In the genomic region with DNA sequence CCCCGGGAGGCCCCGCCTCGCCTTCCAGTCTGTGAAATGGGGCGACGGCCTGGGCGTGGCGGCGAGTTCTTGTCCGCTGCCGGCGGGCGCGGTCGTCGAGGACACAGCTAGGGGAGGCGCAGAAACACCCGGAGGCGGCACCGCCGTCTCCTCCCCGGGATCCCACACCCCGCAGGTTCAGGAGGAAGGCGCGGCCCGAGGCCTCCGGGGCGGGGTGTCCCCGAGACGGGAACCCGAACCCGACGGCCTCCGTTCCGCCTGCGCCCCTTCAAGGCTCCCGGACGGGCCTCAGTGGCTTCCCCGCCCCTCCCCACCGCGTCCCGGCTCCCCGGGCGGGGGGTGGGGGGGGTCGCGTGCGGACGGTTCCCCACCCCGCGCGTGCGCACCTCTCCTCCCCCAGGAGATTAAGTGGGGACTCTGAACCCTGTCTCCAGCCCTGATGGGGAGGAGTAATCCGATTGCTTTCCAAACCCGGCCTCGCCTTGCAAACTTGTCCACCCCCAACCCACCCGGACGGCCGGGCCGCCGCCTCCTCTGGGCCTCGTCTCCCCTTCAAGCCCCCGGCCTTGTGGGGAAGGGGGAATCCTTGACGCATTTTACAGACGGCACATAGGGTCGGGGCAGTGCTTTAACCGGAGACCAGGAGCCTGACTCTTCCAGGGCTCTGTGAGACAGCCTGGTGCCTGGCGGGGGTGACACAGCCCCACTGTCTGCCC, we compare ENCODE assay signal across 8 cellular contexts. TPM values are rescaled to one million over a fixed set of nuclear protein-coding genes. Genes with fewer than 3 reads are reported as not detected.
DNase-seq lines count a peak whose midpoint lies in the region; ATAC-seq and TF ChIP-seq lines count a peak whose summit lies in the region.

No MANE protein-coding gene starts in this region.

- no peak overlapping the region for H3K9ac ChIP-seq in OCI-LY1 (ENCODE audit: low read length)

- H3K9me2 ChIP-seq in DOHH2 (replicated peaks; ENCODE audit: control insufficient read depth, low read length) (no peaks in the 10 kb centered on the region), OCI-LY1 (ENCODE audit: low read depth, low read length) (no peaks in the 10 kb centered on the region)

- H3K4me1 Mint-ChIP-seq in dendritic cell treated with granulocyte-macrophage colony-stimulating factor and Interleukin-4, amounts not matched to agents 40 ng/mL and 50 ng/mL, for 4 days (ENCODE audit: low read depth): peaks cover 18% of the 10 kb centered on the region
- H3K4me1 Mint-ChIP-seq in nephron: peaks cover 35% of the 10 kb centered on the region

- intact Hi-C loops in dendritic cell treated with granulocyte-macrophage colony-stimulating factor and Interleukin-4, amounts not matched to agents 40 ng/mL and 50 ng/mL, for 4 days (cut with micrococcal nuclease): no loop called here

- H3K27me3 Mint-ChIP-seq in dendritic cell treated with granulocyte-macrophage colony-stimulating factor and Interleukin-4, amounts not matched to agents 40 ng/mL and 50 ng/mL, for 4 days: peaks cover 70% of the 10 kb centered on the region
- H3K27me3 Mint-ChIP-seq in nephron (ENCODE audit: low read depth): peaks cover 26% of the 10 kb centered on the region

- H3K9me3 Mint-ChIP-seq in dendritic cell treated with granulocyte-macrophage colony-stimulating factor and Interleukin-4, amounts not matched to agents 40 ng/mL and 50 ng/mL, for 4 days: no peaks in the 10 kb centered on the region
- H3K9me3 Mint-ChIP-seq in nephron: no peaks in the 10 kb centered on the region

- TF ChIP-seq CTCF in DOHH2 (IDR thresholded peaks at IDR 0.05; ENCODE audit: low read depth, low read length, poor library complexity, severe bottlenecking): no peak
- TF ChIP-seq CTCF in OCI-LY1 (IDR thresholded peaks at IDR 0.05; ENCODE audit: low read length): no peak
- TF ChIP-seq CTCF in nephron (IDR thresholded peaks at IDR 0.05; ENCODE audit: unreplicated experiment in 3 of 3): no peak
- TF ChIP-seq CTCF in BE2C (IDR thresholded peaks at IDR 0.05; ENCODE audit: low read depth, low read length): no peak

- H3K9me3 ChIP-seq in DOHH2 (ENCODE audit: control insufficient read depth, insufficient read depth, low read length) (no peaks in the 10 kb centered on the region), OCI-LY1 (ENCODE audit: low read length) (no peaks in the 10 kb centered on the region), MG63 (no peaks in the 10 kb centered on the region), BE2C (no peaks in the 10 kb centered on the region)

- ATAC-seq in HG02759 (IDR thresholded peaks at IDR 0.05; ENCODE audit: unreplicated experiment): no peak

- H3K27ac ChIP-seq in DOHH2 (ENCODE audit: low read depth, low read length): no peak overlapping the region
- H3K27ac ChIP-seq in OCI-LY1 (ENCODE audit: low read depth, low read length, poor library complexity, severe bottlenecking): no peak overlapping the region

- H3K4me1 ChIP-seq in DOHH2 (ENCODE audit: control insufficient read depth, low read length): peaks cover 31% of the 10 kb centered on the region
- peaks cover 20% of the 10 kb centered on the region for H3K4me1 ChIP-seq in OCI-LY1 (ENCODE audit: insufficient read depth, low read length, severe bottlenecking)
- peaks cover 8% of the 10 kb centered on the region for H3K4me1 ChIP-seq in BE2C

- H4K20me1 ChIP-seq in DOHH2 (ENCODE audit: control insufficient read depth, insufficient read depth, low read depth, low read length): no peaks in the 10 kb centered on the region
- H4K20me1 ChIP-seq in OCI-LY1 (ENCODE audit: insufficient read depth, low read length): no peaks in the 10 kb centered on the region

- H3K79me2 ChIP-seq in DOHH2 (ENCODE audit: control insufficient read depth, low read length) (no peaks in the 10 kb centered on the region), OCI-LY1 (ENCODE audit: insufficient read depth, low read length) (no peaks in the 10 kb centered on the region)

- H3K4me3 ChIP-seq in DOHH2 (ENCODE audit: low read length): peak overlapping the region; percentile 27
- H3K4me3 ChIP-seq in OCI-LY1 (ENCODE audit: low read depth, low read length, poor library complexity, severe bottlenecking): peak overlapping the region; percentile 19
- no peak overlapping the region for H3K4me3 ChIP-seq in MG63
- H3K4me3 ChIP-seq in BE2C (ENCODE audit: low read depth, low read length): no peak overlapping the region

- H3K36me3 ChIP-seq in DOHH2 (ENCODE audit: control insufficient read depth, low read length) (no peaks in the 10 kb centered on the region), OCI-LY1 (ENCODE audit: insufficient read depth, low read length) (no peaks in the 10 kb centered on the region), MG63 (no peaks in the 10 kb centered on the region), BE2C (no peaks in the 10 kb centered on the region)

- H2AFZ ChIP-seq in OCI-LY1 (ENCODE audit: low read length): no peak overlapping the region

- no peak for DNase-seq in occipital lobe (lab: John Stamatoyannopoulos, UW)
- no peak for DNase-seq in MG63
- no peak for DNase-seq in BE2C

- no peaks in the 10 kb centered on the region for H3K36me3 Mint-ChIP-seq in dendritic cell treated with granulocyte-macrophage colony-stimulating factor and Interleukin-4, amounts not matched to agents 40 ng/mL and 50 ng/mL, for 4 days (ENCODE audit: low read depth)
- no peaks in the 10 kb centered on the region for H3K36me3 Mint-ChIP-seq in nephron (ENCODE audit: low read depth)

- H3K4me3 Mint-ChIP-seq in dendritic cell treated with granulocyte-macrophage colony-stimulating factor and Interleukin-4, amounts not matched to agents 40 ng/mL and 50 ng/mL, for 4 days: peak overlapping the region; percentile 24
- peak overlapping the region; percentile 42 to 62 (median 52) for H3K4me3 Mint-ChIP-seq in nephron

- H3K27me3 ChIP-seq in DOHH2 (ENCODE audit: control insufficient read depth, low read length): peaks cover 40% of the 10 kb centered on the region
- H3K27me3 ChIP-seq in OCI-LY1 (ENCODE audit: insufficient read depth, low read length): no peaks in the 10 kb centered on the region
- H3K27me3 ChIP-seq in MG63: no peaks in the 10 kb centered on the region
- no peaks in the 10 kb centered on the region for H3K27me3 ChIP-seq in BE2C

- peak overlapping the region; percentile 48 for H3K4me2 ChIP-seq in DOHH2 (ENCODE audit: low read length)
- H3K4me2 ChIP-seq in OCI-LY1 (ENCODE audit: low read length): peak overlapping the region; percentile 46; the same call in 1 of the 2 replicates

- H3F3A ChIP-seq in DOHH2 (ENCODE audit: control insufficient read depth, insufficient read depth) (peaks cover 7% of the 10 kb centered on the region; the same call in 1 of the 2 replicates), OCI-LY1 (ENCODE audit: insufficient read depth, low read length) (no peaks in the 10 kb centered on the region)

- H3K27ac Mint-ChIP-seq in dendritic cell treated with granulocyte-macrophage colony-stimulating factor and Interleukin-4, amounts not matched to agents 40 ng/mL and 50 ng/mL, for 4 days: peak overlapping the region; percentile 33
- H3K27ac Mint-ChIP-seq in nephron: peak overlapping the region; percentile 81 to 99 (median 97)

RNA-seq across cellular contexts. Expression of a gene that starts 35.3 kb away (rescaled TPM):
- total RNA-seq in occipital lobe: 5.9 TPM
- total RNA-seq in MG63 (2014; rRNA removed; shearing (Covaris generic); ENCODE audit: low replicate concordance): 10.5 and 13.0 TPM in 2 replicates
- 12.5 TPM for polyA plus RNA-seq in BE2C (2012; ENCODE audit: insufficient read depth, insufficient read length, low read depth)

RNA-seq across cellular contexts. Expression of a gene that starts 47.5 kb away (rescaled TPM):
- 13.1 TPM for total RNA-seq in occipital lobe
- total RNA-seq in MG63 (2014; rRNA removed; shearing (Covaris generic); ENCODE audit: low replicate concordance): 7.1 and 12.0 TPM in 2 replicates
- 25.1 TPM for polyA plus RNA-seq in BE2C (2012; ENCODE audit: insufficient read depth, insufficient read length, low read depth)

Comparison
In these comparisons a context has a peak if more than half of its experiments do, and no peak if none do; other contexts are left out.
1. H3K4me3 ChIP-seq: peak in DOHH2 (single experiment) and OCI-LY1 (single experiment); none in MG63 (single experiment) and BE2C (single experiment).